ENCODE assay signal across 21 cellular contexts in the genomic region with DNA sequence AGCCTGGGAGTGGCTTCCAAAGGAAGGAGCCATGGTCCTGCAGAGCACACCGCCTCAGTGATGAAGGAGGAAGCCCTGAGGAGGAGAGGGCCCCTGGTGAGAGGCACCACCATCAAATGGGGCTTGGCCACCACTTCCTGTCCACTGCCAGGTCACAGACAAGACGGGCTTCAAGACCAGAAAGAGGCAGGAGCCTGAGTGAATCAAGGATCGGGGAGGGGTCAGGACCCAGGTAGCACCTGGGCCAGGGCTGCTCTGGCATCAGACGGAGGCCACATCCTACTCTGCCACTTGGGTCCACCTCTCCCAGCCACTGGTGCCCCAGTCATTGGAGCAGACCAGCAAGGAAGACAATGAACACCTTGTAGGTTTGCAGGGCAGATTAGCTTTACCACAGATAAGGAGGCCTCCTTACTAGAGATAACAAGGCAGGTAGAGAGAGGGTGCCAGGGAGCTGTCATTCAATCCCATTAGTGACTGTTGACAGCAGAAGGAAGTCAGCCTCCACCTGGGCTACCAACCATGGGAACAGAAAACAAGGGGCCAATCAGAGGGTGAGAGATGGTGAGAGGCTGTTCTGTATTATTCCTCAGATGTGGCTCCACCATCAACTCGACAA.
"Had no signal": no experiment of that assay in that cellular context is flagged by ENCODE, and none has a peak within 500 bp of the region (broad histone marks: within the 10 kb centered on the region; RNA-seq: fewer than 3 reads in every experiment).

No MANE protein-coding gene starts in this region.

- H3K27ac ChIP-seq: lower lobe of right lung, neural progenitor cell, ovary, psoas muscle, suprapubic skin, transverse colon had no signal

- H3K4me3 Mint-ChIP-seq: activated naive CD8-positive, alpha-beta T cell treated with anti-CD3 and anti-CD28 coated beads, Interleukin-2, amount 10 ng/mL, durations not matched to agents 7 days and 5 days; activated T-cell treated with anti-CD3 and anti-CD28 coated beads, Interleukin-2, amount 50 U/mL, for 24 hours; naive thymus-derived CD8-positive, alpha-beta T cell; neural progenitor cell; stimulated activated naive CD8-positive, alpha-beta T cell treated with anti-CD3 and anti-CD28 coated beads, Interleukin-15, Interleukin-2, amounts not matched to agents 100 ng/mL and 50 ng/mL, for 24 hours had no signal

- H3K36me3 ChIP-seq: neural progenitor cell, ovary had no signal

- H3K4me3 ChIP-seq: lower lobe of right lung, neural progenitor cell, ovary, psoas muscle, suprapubic skin, transverse colon had no signal

- H3K9me3 Mint-ChIP-seq: activated naive CD8-positive, alpha-beta T cell treated with anti-CD3 and anti-CD28 coated beads, Interleukin-2, amount 10 ng/mL, durations not matched to agents 7 days and 5 days; activated T-cell treated with anti-CD3 and anti-CD28 coated beads, Interleukin-2, amount 50 U/mL, for 24 hours; activated T-helper 2 cell treated with anti-CD3 and anti-CD28 coated beads, Interferon-gamma antibody, Interleukin-2, Interleukin-4, amounts not matched to agents 10 μg/mL and 5 μg/mL and 100 μg/mL, durations not matched to agents 14 hours and 24 hours and 36 hours; naive thymus-derived CD8-positive, alpha-beta T cell; neural progenitor cell; stimulated activated naive CD8-positive, alpha-beta T cell treated with anti-CD3 and anti-CD28 coated beads, Interleukin-15, Interleukin-2, amounts not matched to agents 100 ng/mL and 50 ng/mL, for 24 hours had no signal

- H3K27me3 ChIP-seq: neural progenitor cell, ovary, suprapubic skin, transverse colon had no signal

- H3K27me3 Mint-ChIP-seq: activated naive CD8-positive, alpha-beta T cell treated with anti-CD3 and anti-CD28 coated beads, Interleukin-2, amount 10 ng/mL, durations not matched to agents 7 days and 5 days; activated T-cell treated with anti-CD3 and anti-CD28 coated beads, Interleukin-2, amount 50 U/mL, for 24 hours; naive thymus-derived CD8-positive, alpha-beta T cell; stimulated activated naive CD8-positive, alpha-beta T cell treated with anti-CD3 and anti-CD28 coated beads, Interleukin-15, Interleukin-2, amounts not matched to agents 100 ng/mL and 50 ng/mL, for 24 hours had no signal

- H3K4me1 Mint-ChIP-seq: activated naive CD8-positive, alpha-beta T cell treated with anti-CD3 and anti-CD28 coated beads, Interleukin-2, amount 10 ng/mL, durations not matched to agents 7 days and 5 days had no signal

- H3K36me3 Mint-ChIP-seq: activated naive CD8-positive, alpha-beta T cell treated with anti-CD3 and anti-CD28 coated beads, Interleukin-2, amount 10 ng/mL, durations not matched to agents 7 days and 5 days; naive thymus-derived CD8-positive, alpha-beta T cell had no signal

- ATAC-seq: left lobe of liver; lower lobe of right lung; naive thymus-derived CD8-positive, alpha-beta T cell; psoas muscle; right cardiac atrium had no signal

- H3K27ac Mint-ChIP-seq: activated naive CD8-positive, alpha-beta T cell treated with anti-CD3 and anti-CD28 coated beads, Interleukin-2, amount 10 ng/mL, durations not matched to agents 7 days and 5 days; activated T-cell treated with anti-CD3 and anti-CD28 coated beads, Interleukin-2, amount 50 U/mL, for 24 hours; activated T-helper 2 cell treated with anti-CD3 and anti-CD28 coated beads, Interferon-gamma antibody, Interleukin-2, Interleukin-4, amounts not matched to agents 10 μg/mL and 5 μg/mL and 100 μg/mL, durations not matched to agents 14 hours and 24 hours and 36 hours; stimulated activated naive CD8-positive, alpha-beta T cell treated with anti-CD3 and anti-CD28 coated beads, Interleukin-15, Interleukin-2, amounts not matched to agents 100 ng/mL and 50 ng/mL, for 24 hours had no signal

- H3K9me3 ChIP-seq: lower lobe of right lung, ovary, psoas muscle, suprapubic skin, transverse colon had no signal

- DNase-seq: activated naive CD4-positive, alpha-beta T cell; activated naive CD8-positive, alpha-beta T cell treated with anti-CD3 and anti-CD28 coated beads, Interleukin-2, amount 10 ng/mL, durations not matched to agents 7 days and 5 days; activated T-cell treated with anti-CD3 and anti-CD28 coated beads, Interleukin-2, amount 50 U/mL, for 24 hours; amniotic stem cell; effector CD4-positive, alpha-beta T cell; erythroblast; foreskin fibroblast; kidney; lower lobe of right lung; naive thymus-derived CD8-positive, alpha-beta T cell; ovary; psoas muscle; right cardiac atrium; stimulated activated CD4-positive, alpha-beta T cell treated with anti-CD3 and anti-CD28 coated beads, Interleukin-12 subunit alpha, Interleukin-12 subunit beta, amount 100 ng/mL, for 4 hours; T-helper 1 cell; transverse colon had no signal
